15 cellular contexts compared by ENCODE assay signal in genomic region chr6:18207438-18207837, GRCh38. TPM values are rescaled to one million over a fixed set of nuclear protein-coding genes. Genes with fewer than 3 reads are reported as not detected.
DNase-seq lines count a peak whose midpoint lies in the region; ATAC-seq lines count a peak whose summit lies in the region.
"Had no signal": no experiment of that assay in that cellular context is flagged by ENCODE, and none has a peak within 500 bp of the region (broad histone marks: within the 10 kb centered on the region; RNA-seq: fewer than 3 reads in every experiment).

No MANE protein-coding gene starts in this region.

- DNase-seq in NCI-H510A treated with DMSO at 0.1 percent for 48 hours (lab: John Stamatoyannopoulos, UW) (peak; percentile 64), NCI-H510A (lab: John Stamatoyannopoulos, UW) (no peak), NCI-H2171 (lab: John Stamatoyannopoulos, UW) (peak; percentile 18), globus pallidus (ENCODE audit: low spot score) (peak; percentile 50), substantia nigra (lab: John Stamatoyannopoulos, UW) (peak in 29 of 49 donors; percentile 4 to 70 (median 23)), GM03348 (ENCODE audit: low spot score) (no peak), hepatic stellate cell (ENCODE audit: low spot score) (no peak)
- DNase-seq in activated T-cell treated with anti-CD3 and anti-CD28 coated beads, Interleukin-2, amount 50 U/mL, for 4 hours: no peak
- DNase-seq: activated CD4-positive, CD25-positive, alpha-beta regulatory T cell; DMS53; KG1; mesenchymal stem cell; stimulated activated CD4-positive, alpha-beta T cell treated with anti-CD3 and anti-CD28 coated beads, Interleukin-12 subunit alpha, Interleukin-12 subunit beta, amount 100 ng/mL, for 4 hours had no signal

- H3K4me3 Mint-ChIP-seq in activated T-cell treated with anti-CD3 and anti-CD28 coated beads, Interleukin-2, amount 50 U/mL, for 4 hours: no peak overlapping the region
- H3K4me3 Mint-ChIP-seq: CD14-positive monocyte had no signal

- no peak for ATAC-seq in activated T-cell treated with anti-CD3 and anti-CD28 coated beads, Interleukin-2, amount 50 U/mL, for 4 hours

- peaks cover 41% of the 10 kb centered on the region for H3K36me3 Mint-ChIP-seq in activated T-cell treated with anti-CD3 and anti-CD28 coated beads, Interleukin-2, amount 50 U/mL, for 4 hours (ENCODE audit: insufficient read depth)

- peaks cover 6% of the 10 kb centered on the region for H3K4me1 Mint-ChIP-seq in activated T-cell treated with anti-CD3 and anti-CD28 coated beads, Interleukin-2, amount 50 U/mL, for 4 hours (ENCODE audit: low read depth)
- H3K4me1 Mint-ChIP-seq: CD14-positive monocyte had no signal

- H3K27me3 Mint-ChIP-seq in activated T-cell treated with anti-CD3 and anti-CD28 coated beads, Interleukin-2, amount 50 U/mL, for 4 hours (ENCODE audit: low read depth): no peaks in the 10 kb centered on the region

- no peak overlapping the region for H3K27ac ChIP-seq in substantia nigra (ENCODE audit: low read depth, low read length, poor library complexity, severe bottlenecking)
- H3K27ac ChIP-seq: thoracic aorta had no signal

- no peaks in the 10 kb centered on the region for H3K9me3 Mint-ChIP-seq in activated T-cell treated with anti-CD3 and anti-CD28 coated beads, Interleukin-2, amount 50 U/mL, for 4 hours

RNA-seq across cellular contexts. Expression of gene KDM1B, which starts 52.2 kb away (rescaled TPM):
- 10 to 100 TPM; 11.0 to 14.3 (median 12.5) TPM for total RNA-seq in activated T-cell treated with anti-CD3 and anti-CD28 coated beads, Interleukin-2, amount 50 U/mL, for 4 hours

RNA-seq across cellular contexts. Expression of gene TPMT, which starts 52.6 kb away (rescaled TPM):
- total RNA-seq in activated T-cell treated with anti-CD3 and anti-CD28 coated beads, Interleukin-2, amount 50 U/mL, for 4 hours: 1 to 10 TPM; 1.4 to 3.8 (median 3.7) TPM

RNA-seq across cellular contexts. Expression of gene DEK, which starts 56.9 kb away (rescaled TPM):
- 100 to 1,000 TPM; 124 to 154 (median 130) TPM for total RNA-seq in activated T-cell treated with anti-CD3 and anti-CD28 coated beads, Interleukin-2, amount 50 U/mL, for 4 hours

Comparison
In these comparisons a context has a peak if more than half of its experiments do, and no peak if none do; other contexts are left out.
1. DNase-seq: peak in NCI-H510A treated with DMSO at 0.1 percent for 48 hours (single experiment), NCI-H2171 (single experiment), globus pallidus (single experiment) and substantia nigra (29 of 49); none in NCI-H510A (single experiment), activated T-cell treated with anti-CD3 and anti-CD28 coated beads, Interleukin-2, amount 50 U/mL, for 4 hours (single experiment), GM03348 (single experiment) and hepatic stellate cell (single experiment).